ENCODE assay signal across 22 cellular contexts in genomic region chr1:30698401-30698981, GRCh38. TPM values are rescaled to one million over a fixed set of nuclear protein-coding genes. Genes with fewer than 3 reads are reported as not detected.
A peak's percentile ranks its signal among the peaks of the same experiment; 100 is the strongest.
DNase-seq lines count a peak whose midpoint lies in the region; ATAC-seq and TF ChIP-seq lines count a peak whose summit lies in the region.
"Had no signal": no experiment of that assay in that cellular context is flagged by ENCODE, and none has a peak within 500 bp of the region (broad histone marks: within the 10 kb centered on the region; RNA-seq: fewer than 3 reads in every experiment).

No MANE protein-coding gene starts in this region.

- 80 to 90% (median 84%) methylated on average over 8 to 17 of the region's 17 CpGs for WGBS in spleen, 5 donors

- H3K4me3 ChIP-seq in H7 (ENCODE audit: insufficient read depth, low read depth, low read length): no peak overlapping the region
- H3K4me3 ChIP-seq in breast epithelium: no peak overlapping the region
- H3K4me3 ChIP-seq in spleen: no peak overlapping the region
- H3K4me3 ChIP-seq: HAP-1, transverse colon had no signal

- TF ChIP-seq CTCF in breast epithelium (IDR thresholded peaks at IDR 0.05): no peak
- no peak for TF ChIP-seq CTCF in spleen (IDR thresholded peaks at IDR 0.05 in 8 of 11, conservative IDR thresholded peaks at IDR 0.05 in 3 of 11)

- peak; percentile 64 for DNase-seq in H7
- DNase-seq in breast epithelium (ENCODE audit: low spot score in 2 of 2): peak in 1 of 2 donors; percentile 28
- DNase-seq in left kidney (ENCODE audit: low read depth, low spot score): peak; percentile 75
- peak; percentile 67 for DNase-seq in spleen
- DNase-seq in SHP77 treated with DMSO at 0.1 percent for 48 hours (lab: John Stamatoyannopoulos, UW): no peak
- DNase-seq: activated CD4-positive, alpha-beta T cell treated with anti-CD3 and anti-CD28 coated beads for 1 hour; activated T-cell treated with anti-CD3 and anti-CD28 coated beads, Interleukin-2, amount 50 U/mL, for 48 hours; brain microvascular endothelial cell; cortex of kidney; DMS79 treated with DMSO at 0.1 percent for 48 hours; foreskin melanocyte; kidney glomerular epithelial cell; NCI-H1105; NCI-H2081 treated with DMSO at 0.1 percent for 48 hours; stimulated activated CD4-positive, alpha-beta T cell treated with anti-CD3 and anti-CD28 coated beads, Interleukin-4, amount 100 ng/mL, for 1 hour; stimulated activated naive CD8-positive, alpha-beta T cell treated with anti-CD3 and anti-CD28 coated beads, Interleukin-15, Interleukin-2, amounts not matched to agents 100 U/mL and 50 U/mL, for 24 hours; transverse colon had no signal

- H3K36me3 ChIP-seq in H7 (replicated peaks; ENCODE audit: control insufficient read depth, insufficient read depth, low read length): no peaks in the 10 kb centered on the region
- no peaks in the 10 kb centered on the region for H3K36me3 ChIP-seq in breast epithelium
- H3K36me3 ChIP-seq in spleen: no peaks in the 10 kb centered on the region
- H3K36me3 ChIP-seq: brain microvascular endothelial cell, HAP-1, transverse colon had no signal

- TF ChIP-seq POLR2A in breast epithelium (IDR thresholded peaks at IDR 0.05): no peak
- no peak for TF ChIP-seq POLR2A in spleen (IDR thresholded peaks at IDR 0.05)

- ATAC-seq in HG03095 (IDR thresholded peaks at IDR 0.05; ENCODE audit: unreplicated experiment): no peak
- ATAC-seq in HG02840 (IDR thresholded peaks at IDR 0.05; ENCODE audit: low FRiP score, unreplicated experiment): no peak
- ATAC-seq: SK-N-SH treated with all-trans-retinoic acid at 6 μM for 48 hours; stimulated activated naive CD8-positive, alpha-beta T cell treated with anti-CD3 and anti-CD28 coated beads, Interleukin-15, Interleukin-2, amounts not matched to agents 100 U/mL and 50 U/mL, for 24 hours had no signal

- H3K27ac ChIP-seq in breast epithelium (peak overlapping the region; percentile 22 to 75), spleen (no peak overlapping the region)
- H3K27ac ChIP-seq: brain microvascular endothelial cell had no signal

- H3K9me3 ChIP-seq in breast epithelium (no peaks in the 10 kb centered on the region), spleen (no peaks in the 10 kb centered on the region)
- H3K9me3 ChIP-seq: HAP-1, transverse colon had no signal

- intact Hi-C loops in breast epithelium (cut with DNase I; ENCODE audit: low total_unique reads) (no loop called here), spleen (cut with DNase I; ENCODE audit: low total_unique reads) (no loop called here)

- peaks cover 0 to 3% of the 10 kb centered on the region in 2 donors for H3K4me1 ChIP-seq in breast epithelium
- H3K4me1 ChIP-seq in spleen: no peaks in the 10 kb centered on the region
- H3K4me1 ChIP-seq: HAP-1 had no signal

- H3K27me3 ChIP-seq in H7 (ENCODE audit: control insufficient read depth, insufficient read depth, low read length): no peaks in the 10 kb centered on the region
- H3K27me3 ChIP-seq in breast epithelium: no peaks in the 10 kb centered on the region
- H3K27me3 ChIP-seq in spleen (replicated peaks in 1 of 7): peaks cover 0 to 9% (median 0%) of the 10 kb centered on the region in 7 donors
- H3K27me3 ChIP-seq: transverse colon had no signal

RNA-seq across cellular contexts. Expression of gene MATN1, which starts 24.9 kb away (rescaled TPM):
- total RNA-seq in H7 (2014; rRNA removed; shearing (Covaris generic)): 0.26 and 0.76 TPM in 2 replicates
- total RNA-seq in breast epithelium: not detected
- 1 to 10 TPM in 1 of 7 donors, under 1 TPM in 5, not detected in 1; 0.30 to 1.1 (median 0.69) TPM for total RNA-seq in spleen
- polyA plus RNA-seq in spleen: under 1 TPM; 0.04 to 0.08 (median 0.06) TPM
- total RNA-seq: transverse colon had no signal

RNA-seq across cellular contexts. Expression of gene LAPTM5, which starts 59.1 kb away (rescaled TPM):
- total RNA-seq in H7 (2014; rRNA removed; shearing (Covaris generic)): 0.26 and 0.28 TPM in 2 replicates
- total RNA-seq in breast epithelium (100 to 1,000 TPM in 1 of 3 donors, 10 to 100 TPM in 2; 41.3 to 130 (median 70.1) TPM), spleen (100 to 1,000 TPM; 473 to 747 (median 586) TPM)
- polyA plus RNA-seq in spleen: 100 to 1,000 TPM; 419 to 691 (median 502) TPM
- total RNA-seq: NCI-H460 had no signal

Comparison
In these comparisons a context has a peak if more than half of its experiments do, and no peak if none do; other contexts are left out.
1. H3K27ac ChIP-seq: peak in breast epithelium (2 of 2); none in spleen (0 of 8).
2. RNA of gene LAPTM5, which starts 59.1 kb away (total RNA-seq): 473 to 747 TPM in spleen and 41.3 to 130 TPM in breast epithelium; 0.26 to 0.28 TPM in H7; every median in the first group is over 10 times any median in the second.